ENCODE assay signal across 23 cellular contexts in the genomic region with DNA sequence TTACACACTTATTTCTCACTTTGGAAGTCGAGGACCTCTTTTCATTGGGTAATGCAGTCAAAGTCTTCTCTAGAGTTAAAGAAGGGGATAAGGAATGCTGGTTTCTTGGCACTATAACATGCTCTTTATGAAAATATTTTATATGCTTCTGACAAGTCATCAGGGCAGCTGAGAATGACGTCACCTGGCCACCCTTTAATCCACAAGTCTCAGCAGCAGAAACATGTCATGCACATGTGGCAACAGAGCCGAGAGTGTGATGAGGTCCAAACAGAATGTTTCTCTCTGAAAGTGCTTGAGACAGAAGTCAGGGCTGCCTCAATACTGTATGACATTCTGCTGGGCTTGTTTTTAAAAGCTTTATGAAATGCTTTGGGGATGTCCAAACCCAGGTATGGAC.
DNase-seq lines count a peak whose midpoint lies in the region; ATAC-seq and TF ChIP-seq lines count a peak whose summit lies in the region.
"Had no signal": no experiment of that assay in that cellular context is flagged by ENCODE, and none has a peak within 500 bp of the region (broad histone marks: within the 10 kb centered on the region; RNA-seq: fewer than 3 reads in every experiment).

No MANE protein-coding gene starts in this region.

- no peak overlapping the region for H3K9ac ChIP-seq in IMR-90 (ENCODE audit: low read depth, low read length)
- no peak overlapping the region for H3K9ac ChIP-seq in endodermal cell (ENCODE audit: extremely low read depth, low read length, poor library complexity, severe bottlenecking)

- H4K8ac ChIP-seq in IMR-90 (ENCODE audit: low read depth in 2 of 2, low read length in 2 of 2), result no peak overlapping the region

- intact Hi-C loops in IMR-90 (cut with micrococcal nuclease), result no loop called here

- H3K18ac ChIP-seq in IMR-90 (ENCODE audit: low read depth, low read length), result no peak overlapping the region

- H3K27ac Mint-ChIP-seq in endodermal cell, result no peak overlapping the region
- H3K27ac Mint-ChIP-seq: activated CD4-positive, alpha-beta T cell treated with anti-CD3 and anti-CD28 coated beads for 36 hours; activated naive CD4-positive, alpha-beta T cell treated with anti-CD3 and anti-CD28 coated beads, Interleukin-2, amount 50 U/mL, for 24 hours; activated T-helper 1 cell treated with anti-CD3 and anti-CD28 coated beads, Interleukin-12 subunit alpha, Interleukin-12 subunit beta, Interleukin-2, Interleukin-4 antibody, amounts not matched to agents 30 ng/mL and 10 ng/mL and 1 ng/mL, durations not matched to agents 14 hours and 24 hours and 36 hours; immature natural killer cell; natural killer cell; stimulated activated memory B cell treated with anti-CD40 and anti-IgM and Interleukin-4, amounts not matched to agents 10 μg/mL and 1 μg/mL and 100 μg/mL, for 72 hours had no signal

- no peak overlapping the region for H3K56ac ChIP-seq in IMR-90 (ENCODE audit: extremely low read depth, insufficient read depth, low read length)

- ATAC-seq in IMR-90 (ENCODE audit: low read depth) (no peak), esophagus mucosa (peak; percentile 80), HG02970 (IDR thresholded peaks at IDR 0.05; ENCODE audit: low FRiP score, unreplicated experiment) (no peak)
- ATAC-seq: activated CD4-positive, alpha-beta T cell treated with anti-CD3 and anti-CD28 coated beads for 36 hours; natural killer cell; stimulated activated memory B cell treated with anti-CD40 and anti-IgM and Interleukin-4, amounts not matched to agents 10 μg/mL and 1 μg/mL and 100 μg/mL, for 72 hours had no signal

- H3K27me3 Mint-ChIP-seq in endodermal cell (ENCODE audit: insufficient read depth), result peaks cover 1% of the 10 kb centered on the region
- H3K27me3 Mint-ChIP-seq: activated CD4-positive, alpha-beta T cell treated with anti-CD3 and anti-CD28 coated beads for 36 hours; stimulated activated memory B cell treated with anti-CD40 and anti-IgM and Interleukin-4, amounts not matched to agents 10 μg/mL and 1 μg/mL and 100 μg/mL, for 72 hours had no signal

- H4K5ac ChIP-seq in IMR-90 (ENCODE audit: low read depth, low read length), result no peak overlapping the region

- H2BK20ac ChIP-seq in IMR-90 (ENCODE audit: low read depth, low read length), result no peak overlapping the region

- H3K36me3 ChIP-seq in IMR-90 (ENCODE audit: control insufficient read depth, insufficient read depth, low read length) (no peaks in the 10 kb centered on the region), right atrium auricular region (no peaks in the 10 kb centered on the region), endodermal cell (ENCODE audit: control insufficient read depth, insufficient read depth, low read length) (no peaks in the 10 kb centered on the region)
- H3K36me3 ChIP-seq: heart right ventricle, pancreas, sigmoid colon, thoracic aorta had no signal

- H3K27ac ChIP-seq in IMR-90 (ENCODE audit: insufficient read depth, low read length) (no peak overlapping the region), right atrium auricular region (no peak overlapping the region), endodermal cell (ENCODE audit: low read depth, low read length) (no peak overlapping the region)
- H3K27ac ChIP-seq: heart right ventricle, pancreas, sigmoid colon, thoracic aorta had no signal

- no peak overlapping the region for H2BK5ac ChIP-seq in IMR-90 (ENCODE audit: low read depth, low read length, poor library complexity, severe bottlenecking)

- H3K9me3 Mint-ChIP-seq in endodermal cell, result no peaks in the 10 kb centered on the region
- H3K9me3 Mint-ChIP-seq: activated naive CD4-positive, alpha-beta T cell treated with anti-CD3 and anti-CD28 coated beads, Interleukin-2, amount 50 U/mL, for 24 hours; activated T-helper 1 cell treated with anti-CD3 and anti-CD28 coated beads, Interleukin-12 subunit alpha, Interleukin-12 subunit beta, Interleukin-2, Interleukin-4 antibody, amounts not matched to agents 30 ng/mL and 10 ng/mL and 1 ng/mL, durations not matched to agents 14 hours and 24 hours and 36 hours; immature natural killer cell; natural killer cell; stimulated activated memory B cell treated with anti-CD40 and anti-IgM and Interleukin-4, amounts not matched to agents 10 μg/mL and 1 μg/mL and 100 μg/mL, for 72 hours had no signal

- no peak overlapping the region for H2BK120ac ChIP-seq in IMR-90 (ENCODE audit: low read depth, low read length)

- H3K4me2 ChIP-seq in IMR-90 (ENCODE audit: low read depth, low read length), result no peak overlapping the region

- H2AK9ac ChIP-seq in IMR-90 (replicated peaks; ENCODE audit: low read depth, low read length, poor library complexity), result no peak overlapping the region

- H3K27me3 ChIP-seq in IMR-90 (ENCODE audit: control insufficient read depth, insufficient read depth, low read length), result no peaks in the 10 kb centered on the region
- H3K27me3 ChIP-seq in right atrium auricular region, result no peaks in the 10 kb centered on the region
- no peaks in the 10 kb centered on the region for H3K27me3 ChIP-seq in endodermal cell (ENCODE audit: control insufficient read depth, insufficient read depth, low read length, poor library complexity, severe bottlenecking)
- H3K27me3 ChIP-seq: pancreas, sigmoid colon had no signal

- no peak for TF ChIP-seq POLR2A in IMR-90 (IDR thresholded peaks at IDR 0.05; ENCODE audit: low read depth, low read length)

- H3K4me1 Mint-ChIP-seq in endodermal cell, result peaks cover 13% of the 10 kb centered on the region
- H3K4me1 Mint-ChIP-seq: activated CD4-positive, alpha-beta T cell treated with anti-CD3 and anti-CD28 coated beads for 36 hours; activated naive CD4-positive, alpha-beta T cell treated with anti-CD3 and anti-CD28 coated beads, Interleukin-2, amount 50 U/mL, for 24 hours; immature natural killer cell; natural killer cell; stimulated activated memory B cell treated with anti-CD40 and anti-IgM and Interleukin-4, amounts not matched to agents 10 μg/mL and 1 μg/mL and 100 μg/mL, for 72 hours had no signal

- CTCF ChIA-PET in IMR-90 (lab: Yijun Ruan, JAX), result no interaction called here

- no peaks in the 10 kb centered on the region for H3K36me3 Mint-ChIP-seq in endodermal cell (ENCODE audit: low read depth)
- H3K36me3 Mint-ChIP-seq: activated naive CD4-positive, alpha-beta T cell treated with anti-CD3 and anti-CD28 coated beads, Interleukin-2, amount 50 U/mL, for 24 hours; natural killer cell; stimulated activated memory B cell treated with anti-CD40 and anti-IgM and Interleukin-4, amounts not matched to agents 10 μg/mL and 1 μg/mL and 100 μg/mL, for 72 hours had no signal

- H3K9me3 ChIP-seq in IMR-90 (ENCODE audit: control insufficient read depth, insufficient read depth, low read length) (no peaks in the 10 kb centered on the region), right atrium auricular region (no peaks in the 10 kb centered on the region), endodermal cell (ENCODE audit: control insufficient read depth, low read length) (no peaks in the 10 kb centered on the region)
- H3K9me3 ChIP-seq: heart right ventricle, pancreas, sigmoid colon, thoracic aorta had no signal

- H3K14ac ChIP-seq in IMR-90 (replicated peaks; ENCODE audit: low read depth, low read length), result no peak overlapping the region

- no peak overlapping the region for H2AFZ ChIP-seq in IMR-90 (replicated peaks; ENCODE audit: low read length, poor library complexity)

- dilution Hi-C loops in IMR-90 (cut with HindIII; ENCODE audit: low sequenced_read_pairs, unreplicated experiment), result no loop called here

- POLR2A ChIA-PET in IMR-90 (lab: Charles Lee; ENCODE audit: unreplicated experiment), result no interaction called here

- H4K91ac ChIP-seq in IMR-90 (ENCODE audit: insufficient read depth, low read depth, low read length), result no peak overlapping the region

- H2BK15ac ChIP-seq in IMR-90 (ENCODE audit: low read depth, low read length), result no peak overlapping the region

- H3K9me1 ChIP-seq in IMR-90 (ENCODE audit: insufficient read depth, low read length), result no peaks in the 10 kb centered on the region

- TF ChIP-seq CTCF in AG09309 (IDR thresholded peaks at IDR 0.05; ENCODE audit: control insufficient read depth, insufficient read depth, low read depth, low read length, missing control alignments), result no peak
- no peak for TF ChIP-seq CTCF in IMR-90 (conservative IDR thresholded peaks at IDR 0.05; ENCODE audit: low read depth, low read length)
- no peak for TF ChIP-seq CTCF in right atrium auricular region (IDR thresholded peaks at IDR 0.05)
- TF ChIP-seq CTCF in endodermal cell (conservative IDR thresholded peaks at IDR 0.05), result no peak

- DNase-seq in AG09309 (ENCODE audit: low read depth), result peak; percentile 11
- DNase-seq in IMR-90, result peak; percentile 11
- peak; percentile 56 for DNase-seq in right atrium auricular region (ENCODE audit: low spot score)
- DNase-seq in endodermal cell, result no peak
- DNase-seq in central memory CD4-positive, alpha-beta T cell, result no peak
- DNase-seq in NCI-H2171 (lab: John Stamatoyannopoulos, UW), result no peak
- DNase-seq: activated CD4-positive, alpha-beta T cell treated with anti-CD3 and anti-CD28 coated beads for 36 hours; dermis blood vessel endothelial cell; GF-D8; heart right ventricle; immature natural killer cell; mesendoderm; natural killer cell; NCI-H1417 treated with DMSO at 0.1 percent for 48 hours; NCI-H526; pancreas; sigmoid colon had no signal

- no TSS peak for BruUV-seq in IMR-90 (replicated peaks; lab: Mats Ljungman, UMichigan)

- 0% methylated on average over 1 of the region's 3 CpGs; no CpG with 5 or more reads in 1 of the 2 experiments for WGBS in IMR-90 (ENCODE audit: extremely low coverage in 2 of 2, insufficient read length in 1 of 2), 2 experiments
- WGBS in endodermal cell (ENCODE audit: insufficient coverage in 1 of 2, insufficient read length in 1 of 2), 2 experiments, result 78 to 100% methylated on average over 1 to 3 of the region's 3 CpGs

- H3K4ac ChIP-seq in IMR-90 (ENCODE audit: low read depth, low read length), result no peak overlapping the region

- no peak overlapping the region for H3K4me3 ChIP-seq in AG09309 (ENCODE audit: control insufficient read depth, low read depth, low read length)
- H3K4me3 ChIP-seq in IMR-90 (ENCODE audit: insufficient read depth, low read depth, low read length), result no peak overlapping the region
- H3K4me3 ChIP-seq in right atrium auricular region, result no peak overlapping the region
- no peak overlapping the region for H3K4me3 ChIP-seq in endodermal cell (ENCODE audit: low read length)
- H3K4me3 ChIP-seq: heart right ventricle, pancreas, sigmoid colon, thoracic aorta had no signal

- H3K4me1 ChIP-seq in IMR-90 (ENCODE audit: control insufficient read depth, insufficient read depth, low read length), result no peaks in the 10 kb centered on the region
- H3K4me1 ChIP-seq in right atrium auricular region, result peaks cover 0 to 5% of the 10 kb centered on the region in 2 donors
- peaks cover 4% of the 10 kb centered on the region for H3K4me1 ChIP-seq in endodermal cell (ENCODE audit: control insufficient read depth, insufficient read depth, low read length)
- H3K4me1 ChIP-seq: pancreas, sigmoid colon had no signal

- H3K4me3 Mint-ChIP-seq in endodermal cell, result no peak overlapping the region
- H3K4me3 Mint-ChIP-seq: activated CD4-positive, alpha-beta T cell treated with anti-CD3 and anti-CD28 coated beads for 36 hours; activated naive CD4-positive, alpha-beta T cell treated with anti-CD3 and anti-CD28 coated beads, Interleukin-2, amount 50 U/mL, for 24 hours; activated T-helper 1 cell treated with anti-CD3 and anti-CD28 coated beads, Interleukin-12 subunit alpha, Interleukin-12 subunit beta, Interleukin-2, Interleukin-4 antibody, amounts not matched to agents 30 ng/mL and 10 ng/mL and 1 ng/mL, durations not matched to agents 14 hours and 24 hours and 36 hours; immature natural killer cell; natural killer cell; stimulated activated memory B cell treated with anti-CD40 and anti-IgM and Interleukin-4, amounts not matched to agents 10 μg/mL and 1 μg/mL and 100 μg/mL, for 72 hours had no signal

- H4K20me1 ChIP-seq in IMR-90 (ENCODE audit: insufficient read depth, low read length), result no peaks in the 10 kb centered on the region

- no peak overlapping the region for H2AK5ac ChIP-seq in IMR-90 (ENCODE audit: low read depth, low read length)

- in situ Hi-C loops in IMR-90 (cut with MboI; ENCODE audit: low sequenced_read_pairs), result loop anchor here (25.0 kb wide), 1 partner anchor 797 kb away; no protein-coding TSS in a partner anchor

- H3K23ac ChIP-seq in IMR-90 (ENCODE audit: low read depth, low read length), result no peak overlapping the region

- no peaks in the 10 kb centered on the region for H3K79me1 ChIP-seq in IMR-90 (ENCODE audit: low read depth in 1 of 2, low read length in 2 of 2)

- TF ChIP-seq RAD21 in IMR-90 (IDR thresholded peaks at IDR 0.05; ENCODE audit: low read length), result no peak

Comparison
In these comparisons a context has a peak if more than half of its experiments do, and no peak if none do; other contexts are left out.
1. DNase-seq: peak in AG09309 (single experiment), IMR-90 (single experiment) and right atrium auricular region (single experiment); none in endodermal cell (single experiment), central memory CD4-positive, alpha-beta T cell (single experiment) and NCI-H2171 (single experiment).